Comparison of ENCODE assay signal across 8 cellular contexts in genomic region chr3:36911990-36912804, GRCh38. TPM values are rescaled to one million over a fixed set of nuclear protein-coding genes. Genes with fewer than 3 reads are reported as not detected.
A peak's percentile ranks its signal among the peaks of the same experiment; 100 is the strongest.
DNase-seq lines count a peak whose midpoint lies in the region; ATAC-seq and TF ChIP-seq lines count a peak whose summit lies in the region.

No MANE protein-coding gene starts in this region.

- H3K9ac ChIP-seq in adipocyte (ENCODE audit: low read length) = no peak overlapping the region

- peak; percentile 64 for DNase-seq in A172 (ENCODE audit: low spot score)
- DNase-seq in GM13976 (ENCODE audit: low spot score) = peak; percentile 83
- peak; percentile 71 for DNase-seq in NCI-H2029 treated with DMSO at 0.1 percent for 48 hours (lab: John Stamatoyannopoulos, UW)
- DNase-seq in adipocyte (ENCODE audit: low read depth) = peak; percentile 77
- DNase-seq in lower lobe of right lung = no peak
- no peak for DNase-seq in hypothalamus (lab: John Stamatoyannopoulos, UW)
- DNase-seq in NCI-H526 treated with DMSO at 0.1 percent for 48 hours (lab: John Stamatoyannopoulos, UW) = no peak

- TF ChIP-seq CTCF in GM13976 (IDR thresholded peaks at IDR 0.05; ENCODE audit: borderline replicate concordance, control extremely low read depth, extremely low read depth, insufficient read depth, missing control alignments) (no peak), lower lobe of right lung (IDR thresholded peaks at IDR 0.05) (no peak)

- H3K27me3 ChIP-seq in adipocyte (replicated peaks; ENCODE audit: control insufficient read depth, insufficient read depth, low read length) = no peaks in the 10 kb centered on the region
- no peaks in the 10 kb centered on the region for H3K27me3 ChIP-seq in lower lobe of right lung (ENCODE audit: low read depth)

- H3K4me1 ChIP-seq in adipocyte (ENCODE audit: control insufficient read depth, insufficient read depth, low read length) (peaks cover 19% of the 10 kb centered on the region), lower lobe of right lung (peaks cover 28% of the 10 kb centered on the region)

- H3K9me3 ChIP-seq in adipocyte (ENCODE audit: control insufficient read depth, low read length) = no peaks in the 10 kb centered on the region
- H3K9me3 ChIP-seq in lower lobe of right lung = no peaks in the 10 kb centered on the region

- intact Hi-C loops in lower lobe of right lung (cut with DNase I) = no loop called here

- in situ Hi-C loops in GM13976 (cut with MboI; ENCODE audit: low sequenced_read_pairs, unreplicated experiment) = no loop called here

- ATAC-seq in HG02763 (IDR thresholded peaks at IDR 0.05; ENCODE audit: unreplicated experiment) (peak; percentile 92), lower lobe of right lung (peak; percentile 77 to 79)

- peak overlapping the region; percentile 43 for H3K4me3 ChIP-seq in adipocyte (ENCODE audit: low read length)
- peak overlapping the region; percentile 28 for H3K4me3 ChIP-seq in lower lobe of right lung

- H3K27ac ChIP-seq in lower lobe of right lung = peak overlapping the region; percentile 74

- H3K36me3 ChIP-seq in adipocyte (ENCODE audit: control insufficient read depth, insufficient read depth, low read length, severe bottlenecking) (no peaks in the 10 kb centered on the region), lower lobe of right lung (no peaks in the 10 kb centered on the region)

RNA-seq across cellular contexts. Expression of gene TRANK1, which starts 32.7 kb away (rescaled TPM):
- total RNA-seq in A172 (2014; rRNA removed; shearing (Covaris generic)) = 3.8 and 7.0 TPM in 2 replicates
- total RNA-seq in lower lobe of right lung = 36.9 TPM

Comparison
In these comparisons a context has a peak if more than half of its experiments do, and no peak if none do; other contexts are left out.
1. DNase-seq: peak in A172 (single experiment), GM13976 (single experiment), NCI-H2029 treated with DMSO at 0.1 percent for 48 hours (single experiment) and adipocyte (single experiment); none in lower lobe of right lung (single experiment), hypothalamus (0 of 51) and NCI-H526 treated with DMSO at 0.1 percent for 48 hours (single experiment).